Comparison of ENCODE assay signal across 8 cellular contexts in the genomic region with DNA sequence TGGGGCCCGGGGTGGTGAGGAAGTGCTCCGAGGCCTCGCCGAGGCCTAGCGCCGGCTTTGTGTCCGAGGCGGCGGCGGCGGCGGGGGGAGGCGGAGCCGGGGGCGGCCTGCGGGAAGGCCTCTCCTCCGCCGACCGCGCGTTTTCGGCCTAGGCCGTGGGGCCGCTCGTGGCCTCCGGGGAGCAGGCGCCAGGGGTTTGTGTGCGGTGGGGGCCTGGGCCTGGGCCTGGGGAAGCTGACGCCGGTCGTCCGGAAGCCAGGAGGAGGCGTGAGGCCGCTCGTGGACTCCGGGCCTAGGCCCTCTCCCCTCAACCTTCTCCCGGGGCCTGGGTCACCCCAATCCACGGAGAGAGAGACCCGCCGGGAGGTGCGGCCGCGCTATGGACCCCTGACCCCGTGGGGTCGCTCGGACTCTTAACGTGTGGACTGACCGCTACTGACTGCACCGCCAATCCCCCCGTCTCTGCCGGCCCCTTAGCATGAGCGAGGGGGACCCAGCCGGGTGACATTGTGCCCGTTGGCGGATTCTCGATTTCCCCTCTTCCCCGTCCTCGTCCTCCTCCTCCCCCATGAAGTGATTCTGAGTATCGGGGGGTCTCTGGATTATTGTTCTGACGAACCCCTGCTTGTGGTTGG. TPM values are rescaled to one million over a fixed set of nuclear protein-coding genes. Genes with fewer than 3 reads are reported as not detected.
DNase-seq lines count a peak whose midpoint lies in the region; ATAC-seq, FAIRE-seq and TF ChIP-seq lines count a peak whose summit lies in the region.

No MANE protein-coding gene starts in this region.

- H2BK20ac ChIP-seq in H9 (ENCODE audit: low read depth, low read length, poor library complexity, severe bottlenecking): no peak overlapping the region

- peaks cover 13 to 26% (median 15%) of the 10 kb centered on the region in 3 experiments; a peak in 6 of 7 replicates for H3K36me3 Mint-ChIP-seq in H9 (ENCODE audit: insufficient read depth in 1 of 3, low read depth in 3 of 3)
- H3K36me3 Mint-ChIP-seq in activated T-helper 2 cell treated with anti-CD3 and anti-CD28 coated beads, Interferon-gamma antibody, Interleukin-2, Interleukin-4, amounts not matched to agents 10 μg/mL and 5 μg/mL and 100 μg/mL, durations not matched to agents 14 hours and 24 hours and 36 hours (ENCODE audit: low read depth): peaks cover 49% of the 10 kb centered on the region

- TF ChIP-seq CTCF in DOHH2 (IDR thresholded peaks at IDR 0.05; ENCODE audit: low read depth, low read length, poor library complexity, severe bottlenecking): no peak
- TF ChIP-seq CTCF in H9 (conservative IDR thresholded peaks at IDR 0.05): no peak
- no peak for TF ChIP-seq CTCF in ovary (IDR thresholded peaks at IDR 0.05)
- TF ChIP-seq CTCF in vagina (IDR thresholded peaks at IDR 0.05): no peak

- no peak overlapping the region for H4K5ac ChIP-seq in H9 (ENCODE audit: insufficient read length, low read depth, low read length)

- H3K23ac ChIP-seq in H9 (ENCODE audit: insufficient read length, low read depth, low read length): no peak overlapping the region

- no peak for FAIRE-seq in frontal cortex (lab: Jason Lieb, UNC)

- H3K56ac ChIP-seq in H9 (ENCODE audit: insufficient read length, low read depth, low read length): no peak overlapping the region

- H2BK5ac ChIP-seq in H9 (ENCODE audit: insufficient read length, low read length): no peak overlapping the region

- H3K79me1 ChIP-seq in H9 (ENCODE audit: insufficient read depth, low read depth, low read length, poor library complexity, severe bottlenecking): no peaks in the 10 kb centered on the region

- no peaks in the 10 kb centered on the region for H3K27me3 ChIP-seq in DOHH2 (ENCODE audit: control insufficient read depth, low read length)
- no peaks in the 10 kb centered on the region for H3K27me3 ChIP-seq in H9 (ENCODE audit: insufficient read depth, low read length)
- no peaks in the 10 kb centered on the region for H3K27me3 ChIP-seq in ovary
- H3K27me3 ChIP-seq in vagina: no peaks in the 10 kb centered on the region

- H2AK5ac ChIP-seq in H9 (ENCODE audit: insufficient read length, low read length): no peak overlapping the region

- H2BK12ac ChIP-seq in H9 (ENCODE audit: insufficient read length, low read depth, low read length): no peak overlapping the region

- H3K18ac ChIP-seq in H9 (ENCODE audit: insufficient read length, low read depth, low read length): peak overlapping the region; percentile 96

- H3K4me3 Mint-ChIP-seq in H9: peak overlapping the region; percentile 98
- peak overlapping the region; percentile 100 for H3K4me3 Mint-ChIP-seq in activated T-helper 2 cell treated with anti-CD3 and anti-CD28 coated beads, Interferon-gamma antibody, Interleukin-2, Interleukin-4, amounts not matched to agents 10 μg/mL and 5 μg/mL and 100 μg/mL, durations not matched to agents 14 hours and 24 hours and 36 hours (ENCODE audit: low read depth)

- H3K4me1 ChIP-seq in DOHH2 (ENCODE audit: control insufficient read depth, low read length) (peaks cover 44% of the 10 kb centered on the region), H9 (ENCODE audit: insufficient read depth, low read length) (no peaks in the 10 kb centered on the region), ovary (ENCODE audit: insufficient read depth) (peaks cover 3% of the 10 kb centered on the region), vagina (peaks cover 42% of the 10 kb centered on the region)

- H4K91ac ChIP-seq in H9 (ENCODE audit: insufficient read length, low read depth, low read length): peak overlapping the region; percentile 24

- peaks cover 23 to 30% of the 10 kb centered on the region in 2 experiments for H3K4me1 Mint-ChIP-seq in H9
- H3K4me1 Mint-ChIP-seq in activated T-helper 2 cell treated with anti-CD3 and anti-CD28 coated beads, Interferon-gamma antibody, Interleukin-2, Interleukin-4, amounts not matched to agents 10 μg/mL and 5 μg/mL and 100 μg/mL, durations not matched to agents 14 hours and 24 hours and 36 hours (ENCODE audit: low read depth): peaks cover 30% of the 10 kb centered on the region

- H3K79me2 ChIP-seq in DOHH2 (ENCODE audit: control insufficient read depth, low read length): peaks cover 56% of the 10 kb centered on the region
- peaks cover 41% of the 10 kb centered on the region; the same call in 1 of the 2 replicates for H3K79me2 ChIP-seq in H9 (ENCODE audit: insufficient read depth, low read length)

- no CpG with 5 or more reads among the region's 60 CpGs for WGBS in H9 (ENCODE audit: extremely low coverage, insufficient read length, low lambda C conversion rate)
- WGBS in ovary, 3 donors: 0 to 1% (median 0%) methylated on average over 41 to 60 of the region's 60 CpGs

- no peaks in the 10 kb centered on the region for H3F3A ChIP-seq in DOHH2 (ENCODE audit: control insufficient read depth, insufficient read depth)

- no peak overlapping the region for H2BK15ac ChIP-seq in H9 (ENCODE audit: low read depth, low read length)

- H3K23me2 ChIP-seq in H9 (ENCODE audit: insufficient read length, low read depth, low read length, poor library complexity, severe bottlenecking): peaks cover 8% of the 10 kb centered on the region

- peak overlapping the region; percentile 95 for H3K14ac ChIP-seq in H9 (ENCODE audit: insufficient read depth, low read length)

- no peak for TF ChIP-seq EP300 in ovary (IDR thresholded peaks at IDR 0.05)

- H4K20me1 ChIP-seq in DOHH2 (ENCODE audit: control insufficient read depth, insufficient read depth, low read depth, low read length) (peaks cover 34% of the 10 kb centered on the region), H9 (ENCODE audit: control insufficient read depth, insufficient read depth, insufficient read length) (no peaks in the 10 kb centered on the region)

- peak overlapping the region; percentile 86 for H3K9ac ChIP-seq in H9 (ENCODE audit: extremely low read depth, insufficient read length, low read length)

- H3K36me3 ChIP-seq in DOHH2 (ENCODE audit: control insufficient read depth, low read length) (peaks cover 52% of the 10 kb centered on the region), ovary (no peaks in the 10 kb centered on the region), vagina (no peaks in the 10 kb centered on the region)

- H3K4ac ChIP-seq in H9 (ENCODE audit: low read depth, low read length): peak overlapping the region; percentile 64

- no peak overlapping the region for H2AFZ ChIP-seq in H9 (ENCODE audit: low read length)

- no peak for ATAC-seq in GM21367 (IDR thresholded peaks at IDR 0.05; ENCODE audit: unreplicated experiment)

- no peaks in the 10 kb centered on the region for H3K9me3 ChIP-seq in DOHH2 (ENCODE audit: control insufficient read depth, insufficient read depth, low read length)
- no peaks in the 10 kb centered on the region for H3K9me3 ChIP-seq in H9 (ENCODE audit: control insufficient read depth, low read depth, low read length)
- H3K9me3 ChIP-seq in ovary: no peaks in the 10 kb centered on the region
- H3K9me3 ChIP-seq in vagina: no peaks in the 10 kb centered on the region

- no peaks in the 10 kb centered on the region for H3K9me2 ChIP-seq in DOHH2 (replicated peaks; ENCODE audit: control insufficient read depth, low read length)

- H2BK120ac ChIP-seq in H9 (ENCODE audit: low read depth, low read length, poor library complexity, severe bottlenecking): peak overlapping the region; percentile 25

- H3K27ac Mint-ChIP-seq in H9: peak overlapping the region; percentile 90 to 98 (median 96)
- peak overlapping the region; percentile 96 for H3K27ac Mint-ChIP-seq in activated T-helper 2 cell treated with anti-CD3 and anti-CD28 coated beads, Interferon-gamma antibody, Interleukin-2, Interleukin-4, amounts not matched to agents 10 μg/mL and 5 μg/mL and 100 μg/mL, durations not matched to agents 14 hours and 24 hours and 36 hours

- intact Hi-C loops in activated T-helper 2 cell treated with anti-CD3 and anti-CD28 coated beads, Interferon-gamma antibody, Interleukin-2, Interleukin-4, amounts not matched to agents 10 μg/mL and 5 μg/mL and 100 μg/mL, durations not matched to agents 14 hours and 24 hours and 36 hours (cut with micrococcal nuclease): loop anchor here (2.0 to 5.0 kb wide), 3 partner anchors 191 to 717 kb away; a partner anchor contains a TSS
- intact Hi-C loops in ovary (cut with DNase I): loop anchor here in 1 of 4 donors (10.0 kb wide), 1 partner anchor 185 kb away; a partner anchor contains a TSS
- intact Hi-C loops in vagina (cut with DNase I): no loop called here

- peak overlapping the region; percentile 57 for H3T11ph ChIP-seq in H9 (ENCODE audit: low read length)

- peaks cover 2% of the 10 kb centered on the region in 2 experiments; a peak in 2 of 5 replicates for H3K9me3 Mint-ChIP-seq in H9
- no peaks in the 10 kb centered on the region for H3K9me3 Mint-ChIP-seq in activated T-helper 2 cell treated with anti-CD3 and anti-CD28 coated beads, Interferon-gamma antibody, Interleukin-2, Interleukin-4, amounts not matched to agents 10 μg/mL and 5 μg/mL and 100 μg/mL, durations not matched to agents 14 hours and 24 hours and 36 hours

- peak overlapping the region; percentile 92 for H3K4me2 ChIP-seq in DOHH2 (ENCODE audit: low read length)
- H3K4me2 ChIP-seq in H9 (ENCODE audit: insufficient read depth, insufficient read length, low read length): peak overlapping the region; percentile 71

- H3K4me3 ChIP-seq in DOHH2 (ENCODE audit: low read length): peak overlapping the region; percentile 75
- peak overlapping the region; percentile 52 for H3K4me3 ChIP-seq in ovary
- peak overlapping the region; percentile 95 to 97 for H3K4me3 ChIP-seq in vagina

- no peak overlapping the region for H4K8ac ChIP-seq in H9 (replicated peaks; ENCODE audit: insufficient read length, low read depth, low read length)

- H3K27me3 Mint-ChIP-seq in H9 (ENCODE audit: low read depth): no peaks in the 10 kb centered on the region
- H3K27me3 Mint-ChIP-seq in activated T-helper 2 cell treated with anti-CD3 and anti-CD28 coated beads, Interferon-gamma antibody, Interleukin-2, Interleukin-4, amounts not matched to agents 10 μg/mL and 5 μg/mL and 100 μg/mL, durations not matched to agents 14 hours and 24 hours and 36 hours (ENCODE audit: low read depth): no peaks in the 10 kb centered on the region

- DNase-seq in H9 (no peak), NCI-H1092 (lab: John Stamatoyannopoulos, UW) (peak; percentile 51), frontal cortex (ENCODE audit: low spot score in 2 of 2) (peak; percentile 18 to 48), ovary (peak; percentile 54 to 78 (median 73)), vagina (ENCODE audit: extremely low spot score in 2 of 2) (no peak)
- peak; percentile 57 for DNase-seq in activated T-helper 2 cell treated with anti-CD3 and anti-CD28 coated beads, Interferon-gamma antibody, Interleukin-2, Interleukin-4, amounts not matched to agents 10 μg/mL and 5 μg/mL and 100 μg/mL, durations not matched to agents 14 hours and 24 hours and 36 hours (ENCODE audit: low spot score)

- TF ChIP-seq POLR2A in ovary (IDR thresholded peaks at IDR 0.05) (no peak), vagina (IDR thresholded peaks at IDR 0.05) (no peak)

- peak overlapping the region; percentile 81 for H3K27ac ChIP-seq in DOHH2 (ENCODE audit: low read depth, low read length)
- H3K27ac ChIP-seq in H9 (ENCODE audit: insufficient read length, low read depth, low read length): peak overlapping the region; percentile 29
- peak overlapping the region; percentile 91 to 99 for H3K27ac ChIP-seq in ovary
- peak overlapping the region; percentile 100 for H3K27ac ChIP-seq in vagina

RNA-seq across cellular contexts. Expression of a gene that starts 0.6 kb away (rescaled TPM):
- total RNA-seq in H9 (2021) (52.3 and 54.8 TPM in 2 replicates), frontal cortex (35.5 TPM), ovary (100 to 1,000 TPM in 1 of 7 donors, 10 to 100 TPM in 6; 53.3 to 112 (median 68.0) TPM), vagina (38.5 TPM)
- total RNA-seq in activated T-helper 2 cell treated with anti-CD3 and anti-CD28 coated beads, Interferon-gamma antibody, Interleukin-2, Interleukin-4, amounts not matched to agents 10 μg/mL and 5 μg/mL and 100 μg/mL, durations not matched to agents 14 hours and 24 hours and 36 hours: 63.8 and 65.4 TPM in 2 replicates
- 10 to 100 TPM; 35.9 to 45.3 TPM for polyA plus RNA-seq in ovary

Comparison
In these comparisons a context has a peak if more than half of its experiments do, and no peak if none do; other contexts are left out.
1. H3K27ac ChIP-seq: peak in every context shown above with its lines; median percentile 100 in vagina; 95 in ovary; 81 in DOHH2; 29 in H9.
2. DNase-seq: peak in NCI-H1092 (single experiment), activated T-helper 2 cell treated with anti-CD3 and anti-CD28 coated beads, Interferon-gamma antibody, Interleukin-2, Interleukin-4, amounts not matched to agents 10 μg/mL and 5 μg/mL and 100 μg/mL, durations not matched to agents 14 hours and 24 hours and 36 hours (single experiment), frontal cortex (2 of 2) and ovary (5 of 5); none in H9 (single experiment) and vagina (0 of 2).
3. Peak in every context shown above with its lines, with median percentiles within 50 percentile points of each other: H3K4me3 ChIP-seq.